Comparison of ENCODE assay signal across 8 cellular contexts in the genomic region with DNA sequence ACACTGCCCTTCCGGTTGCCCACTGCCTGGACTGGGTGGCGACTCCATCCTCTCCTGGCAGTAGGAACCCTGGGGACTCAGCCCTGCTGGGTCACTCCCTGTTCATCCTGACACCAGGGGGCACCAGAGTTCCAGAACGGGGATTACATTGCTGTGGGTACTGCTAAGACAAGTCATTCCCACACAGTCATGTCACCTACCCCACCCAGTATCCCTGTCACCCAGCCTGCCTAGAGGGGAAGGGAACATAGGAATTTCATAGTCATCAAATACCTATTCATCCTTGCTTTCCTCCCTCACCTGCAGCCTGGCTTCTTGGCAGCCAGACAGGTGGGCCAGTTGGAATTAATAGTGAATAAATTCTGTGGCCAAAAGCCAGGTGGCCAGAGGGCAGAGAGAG. TPM values are rescaled to one million over a fixed set of nuclear protein-coding genes. Genes with fewer than 3 reads are reported as not detected.
DNase-seq lines count a peak whose midpoint lies in the region; ATAC-seq and TF ChIP-seq lines count a peak whose summit lies in the region.

No MANE protein-coding gene starts in this region.

- peak; percentile 90 for TF ChIP-seq CTCF in 22Rv1 (IDR thresholded peaks at IDR 0.05)
- TF ChIP-seq CTCF in GM12874 (IDR thresholded peaks at IDR 0.05; ENCODE audit: insufficient read depth, low read depth, low read length), result peak; percentile 84
- TF ChIP-seq CTCF in cardiac fibroblast (IDR thresholded peaks at IDR 0.05; ENCODE audit: low read depth, low read length), result peak; percentile 92

- intact Hi-C loops in left colon (cut with DNase I, micrococcal nuclease), result no loop called here

- H3K4me3 ChIP-seq in cardiac fibroblast (replicated peaks in 1 of 2; ENCODE audit: low read depth in 2 of 2, low read length in 2 of 2), result no peak overlapping the region

- no peak overlapping the region for H3K27ac ChIP-seq in 22Rv1

- peak; percentile 56 for ATAC-seq in left colon
- no peak for ATAC-seq in GM21381 (IDR thresholded peaks at IDR 0.05; ENCODE audit: unreplicated experiment)

- peak; percentile 66 for DNase-seq in NCI-H2171 (lab: John Stamatoyannopoulos, UW)
- DNase-seq in activated CD4-positive, CD25-positive, alpha-beta regulatory T cell (lab: John Stamatoyannopoulos, UW), result peak; percentile 58 to 69 (median 63)
- peak; percentile 81 to 88 for DNase-seq in cardiac fibroblast (ENCODE audit: low read depth in 2 of 2)
- DNase-seq in left colon, result peak; percentile 89 to 97
- peak; percentile 73 to 83 for DNase-seq in stimulated activated CD4-positive, alpha-beta T cell treated with anti-CD3 and anti-CD28 coated beads, Interleukin-2, amount 100 ng/mL, for 48 hours

RNA-seq across cellular contexts. Expression of a gene that starts 9.8 kb away (rescaled TPM):
- 100 to 1,000 TPM; 202 to 348 TPM for total RNA-seq in left colon

RNA-seq across cellular contexts. Expression of a gene that starts 26.7 kb away (rescaled TPM):
- 10 to 100 TPM; 22.2 to 25.8 TPM for total RNA-seq in left colon

RNA-seq across cellular contexts. Expression of a gene that starts 36.9 kb away (rescaled TPM):
- total RNA-seq in left colon, result 10 to 100 TPM; 33.8 to 38.8 TPM

RNA-seq across cellular contexts. Expression of a gene that starts 47.1 kb away (rescaled TPM):
- total RNA-seq in left colon, result 10 to 100 TPM; 12.3 to 15.2 TPM
